Comparison of ENCODE assay signal across 8 cellular contexts in the genomic region with DNA sequence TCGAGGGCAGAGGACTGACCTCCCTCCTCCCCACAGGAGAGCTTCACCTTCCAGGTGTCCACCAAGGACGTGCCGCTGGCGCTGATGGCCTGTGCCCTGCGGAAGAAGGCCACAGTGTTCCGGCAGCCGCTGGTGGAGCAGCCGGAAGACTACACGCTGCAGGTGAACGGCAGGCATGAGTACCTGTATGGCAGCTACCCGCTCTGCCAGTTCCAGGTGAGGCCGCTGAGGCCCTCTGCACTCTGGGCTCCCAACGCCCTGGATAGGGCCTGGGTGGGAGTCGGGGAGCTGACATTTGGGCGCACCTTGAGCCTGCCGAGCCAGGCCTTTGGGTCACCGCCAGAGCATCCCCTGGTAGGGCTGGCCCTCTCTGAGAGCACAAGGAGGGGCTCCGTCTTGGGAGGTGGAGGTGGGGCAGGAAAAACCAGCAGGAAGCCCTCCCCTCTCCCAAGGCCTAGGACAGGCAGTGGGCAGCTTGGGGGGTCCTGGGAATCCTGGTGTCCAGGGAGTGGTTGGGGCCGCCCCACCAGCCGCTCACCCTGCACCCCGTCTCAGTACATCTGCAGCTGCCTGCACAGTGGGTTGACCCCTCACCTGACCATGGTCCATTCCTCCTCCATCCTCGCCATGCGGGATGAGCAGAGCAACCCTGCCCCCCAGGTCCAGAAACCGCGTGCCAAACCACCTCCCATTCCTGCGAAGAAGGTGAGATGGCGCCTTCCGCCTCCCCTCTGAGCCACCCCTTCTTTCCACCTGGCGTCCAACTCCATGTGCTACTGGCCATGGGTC.
A peak's percentile ranks its signal among the peaks of the same experiment; 100 is the strongest.
DNase-seq lines count a peak whose midpoint lies in the region; ATAC-seq and TF ChIP-seq lines count a peak whose summit lies in the region.

No MANE protein-coding gene starts in this region.

- peak overlapping the region; percentile 82 for H3K4me3 Mint-ChIP-seq in activated T-helper 1 cell treated with anti-CD3 and anti-CD28 coated beads, Interleukin-12 subunit alpha, Interleukin-12 subunit beta, Interleukin-2, Interleukin-4 antibody, amounts not matched to agents 30 ng/mL and 10 ng/mL and 1 ng/mL, durations not matched to agents 14 hours and 24 hours and 36 hours

- peak overlapping the region in 1 of 3 donors; percentile 27 for H3K4me3 ChIP-seq in right lobe of liver
- peak overlapping the region in 2 of 4 donors; percentile 9 to 27 for H3K4me3 ChIP-seq in tibial nerve

- peak overlapping the region in 2 of 3 donors; percentile 51 to 54 for H3K27ac ChIP-seq in right lobe of liver
- H3K27ac ChIP-seq in tibial nerve = peak overlapping the region in 3 of 4 donors; percentile 21 to 73 (median 52)

- H3K9me3 Mint-ChIP-seq in activated T-helper 1 cell treated with anti-CD3 and anti-CD28 coated beads, Interleukin-12 subunit alpha, Interleukin-12 subunit beta, Interleukin-2, Interleukin-4 antibody, amounts not matched to agents 30 ng/mL and 10 ng/mL and 1 ng/mL, durations not matched to agents 14 hours and 24 hours and 36 hours = no peaks in the 10 kb centered on the region

- no peaks in the 10 kb centered on the region for H3K4me1 ChIP-seq in right lobe of liver
- H3K4me1 ChIP-seq in tibial nerve = peaks cover 0 to 18% (median 7%) of the 10 kb centered on the region in 4 donors

- TF ChIP-seq POLR2A in right lobe of liver (IDR thresholded peaks at IDR 0.05) (no peak), tibial nerve (IDR thresholded peaks at IDR 0.05) (no peak)

- H3K36me3 Mint-ChIP-seq in activated T-helper 1 cell treated with anti-CD3 and anti-CD28 coated beads, Interleukin-12 subunit alpha, Interleukin-12 subunit beta, Interleukin-2, Interleukin-4 antibody, amounts not matched to agents 30 ng/mL and 10 ng/mL and 1 ng/mL, durations not matched to agents 14 hours and 24 hours and 36 hours (ENCODE audit: low read depth) = peaks cover 38% of the 10 kb centered on the region

- H3K36me3 ChIP-seq in right lobe of liver (peaks cover 0 to under 1% (median 0%) of the 10 kb centered on the region in 4 donors), tibial nerve (peaks cover 0 to 78% (median 7%) of the 10 kb centered on the region in 3 donors)

- H3K9me3 ChIP-seq in right lobe of liver (no peaks in the 10 kb centered on the region), tibial nerve (no peaks in the 10 kb centered on the region)

- WGBS in right lobe of liver (ENCODE audit: insufficient coverage, low coverage, low lambda C conversion rate, missing lambda C conversion rate) = 70% methylated on average over 2 of the region's 29 CpGs
- 87 to 98% methylated on average over 11 to 19 of the region's 29 CpGs for WGBS in tibial nerve, 2 donors

- no peak for TF ChIP-seq EP300 in tibial nerve (IDR thresholded peaks at IDR 0.05)

- H3K27me3 ChIP-seq in right lobe of liver (no peaks in the 10 kb centered on the region), tibial nerve (no peaks in the 10 kb centered on the region)

- peaks cover 39% of the 10 kb centered on the region for H3K4me1 Mint-ChIP-seq in activated T-helper 1 cell treated with anti-CD3 and anti-CD28 coated beads, Interleukin-12 subunit alpha, Interleukin-12 subunit beta, Interleukin-2, Interleukin-4 antibody, amounts not matched to agents 30 ng/mL and 10 ng/mL and 1 ng/mL, durations not matched to agents 14 hours and 24 hours and 36 hours (ENCODE audit: low read depth)

- intact Hi-C loops in activated T-helper 1 cell treated with anti-CD3 and anti-CD28 coated beads, Interleukin-12 subunit alpha, Interleukin-12 subunit beta, Interleukin-2, Interleukin-4 antibody, amounts not matched to agents 30 ng/mL and 10 ng/mL and 1 ng/mL, durations not matched to agents 14 hours and 24 hours and 36 hours (cut with micrococcal nuclease) = loop anchor here (1.0 to 2.0 kb wide), 5 partner anchors 12 to 89 kb away; no protein-coding TSS in a partner anchor
- intact Hi-C loops in right lobe of liver (cut with DNase I) = no loop called here

- no peak for TF ChIP-seq CTCF in right lobe of liver (IDR thresholded peaks at IDR 0.05)
- TF ChIP-seq CTCF in tibial nerve (IDR thresholded peaks at IDR 0.05) = no peak

- H3K27me3 Mint-ChIP-seq in activated T-helper 1 cell treated with anti-CD3 and anti-CD28 coated beads, Interleukin-12 subunit alpha, Interleukin-12 subunit beta, Interleukin-2, Interleukin-4 antibody, amounts not matched to agents 30 ng/mL and 10 ng/mL and 1 ng/mL, durations not matched to agents 14 hours and 24 hours and 36 hours (ENCODE audit: insufficient read depth) = no peaks in the 10 kb centered on the region

- peak; percentile 28 for DNase-seq in activated naive CD4-positive, alpha-beta T cell treated with Interleukin-2 at 50 U/mL for 16 hours
- DNase-seq in activated naive CD4-positive, alpha-beta T cell treated with anti-CD3 and anti-CD28 coated beads, Interleukin-2, amount 50 U/mL, for 16 hours = no peak
- no peak for DNase-seq in activated T-helper 1 cell treated with anti-CD3 and anti-CD28 coated beads, Interleukin-12 subunit alpha, Interleukin-12 subunit beta, Interleukin-2, Interleukin-4 antibody, amounts not matched to agents 30 ng/mL and 10 ng/mL and 1 ng/mL, durations not matched to agents 14 hours and 24 hours and 36 hours (ENCODE audit: low spot score)
- no peak for DNase-seq in right lobe of liver
- no peak for DNase-seq in tibial nerve (ENCODE audit: low spot score in 2 of 2)
- no peak for DNase-seq in activated gamma-delta T cell treated with Interleukin-2 at 50 U/mL for 16 hours

- H3K27ac Mint-ChIP-seq in activated T-helper 1 cell treated with anti-CD3 and anti-CD28 coated beads, Interleukin-12 subunit alpha, Interleukin-12 subunit beta, Interleukin-2, Interleukin-4 antibody, amounts not matched to agents 30 ng/mL and 10 ng/mL and 1 ng/mL, durations not matched to agents 14 hours and 24 hours and 36 hours = peak overlapping the region; percentile 97

- ATAC-seq in right lobe of liver (no peak), HG03196 (IDR thresholded peaks at IDR 0.05; ENCODE audit: unreplicated experiment) (no peak), HG02798 (IDR thresholded peaks at IDR 0.05; ENCODE audit: poor library complexity, unreplicated experiment) (no peak)
